ENCODE assay signal across 1 cellular context in the genomic region with DNA sequence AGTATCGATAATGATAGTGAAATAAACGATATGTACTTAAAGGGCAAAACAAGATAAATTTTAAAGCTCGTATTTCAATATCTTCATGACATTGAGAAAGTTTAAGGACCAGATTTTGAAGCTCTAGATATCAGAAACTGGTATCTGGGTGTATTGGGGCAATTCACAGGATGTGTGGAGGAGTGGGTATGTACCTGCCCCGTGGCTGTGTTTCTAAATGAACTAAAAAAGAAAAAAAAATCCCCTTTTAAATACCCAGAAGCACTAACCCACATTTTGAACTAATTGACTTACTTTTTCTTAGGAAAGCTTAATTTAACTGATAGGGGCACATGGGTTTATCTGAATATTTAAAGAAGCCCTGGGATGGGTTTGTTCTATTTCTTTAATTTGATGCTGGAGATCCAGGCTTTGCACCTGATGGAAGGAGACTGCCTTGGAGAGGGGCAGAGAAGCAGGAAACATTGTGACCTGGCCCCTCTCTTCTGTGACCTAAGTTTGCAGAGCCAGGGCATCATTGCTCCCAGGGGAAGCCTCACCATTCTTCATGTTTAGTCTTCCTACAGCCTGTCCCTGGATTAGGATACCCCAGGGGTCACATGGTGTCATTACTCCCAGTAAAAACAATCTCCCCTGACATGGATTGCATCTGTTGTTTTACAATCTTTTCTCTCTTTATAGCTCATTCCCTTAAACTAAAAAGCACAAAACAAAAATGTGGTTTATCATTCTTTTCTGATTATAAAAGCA.
TF ChIP-seq lines count a peak whose summit lies in the region.

No MANE protein-coding gene starts in this region.

TF ChIP-seq in GM12878, 131 proteins besides CTCF, POLR2A, EP300 and RAD21:
- TF ChIP-seq LARP7 (IDR thresholded peaks at IDR 0.05), result no peak
- no peak for TF ChIP-seq IKZF2 (IDR thresholded peaks at IDR 0.05)
- no peak for TF ChIP-seq BCL11A (IDR thresholded peaks at IDR 0.05; ENCODE audit: low read depth, low read length)
- TF ChIP-seq MEF2A (IDR thresholded peaks at IDR 0.05; ENCODE audit: insufficient read depth, low read depth, low read length), result no peak
- no peak for TF ChIP-seq PAX8 (IDR thresholded peaks at IDR 0.05)
- TF ChIP-seq, protein P1, sequence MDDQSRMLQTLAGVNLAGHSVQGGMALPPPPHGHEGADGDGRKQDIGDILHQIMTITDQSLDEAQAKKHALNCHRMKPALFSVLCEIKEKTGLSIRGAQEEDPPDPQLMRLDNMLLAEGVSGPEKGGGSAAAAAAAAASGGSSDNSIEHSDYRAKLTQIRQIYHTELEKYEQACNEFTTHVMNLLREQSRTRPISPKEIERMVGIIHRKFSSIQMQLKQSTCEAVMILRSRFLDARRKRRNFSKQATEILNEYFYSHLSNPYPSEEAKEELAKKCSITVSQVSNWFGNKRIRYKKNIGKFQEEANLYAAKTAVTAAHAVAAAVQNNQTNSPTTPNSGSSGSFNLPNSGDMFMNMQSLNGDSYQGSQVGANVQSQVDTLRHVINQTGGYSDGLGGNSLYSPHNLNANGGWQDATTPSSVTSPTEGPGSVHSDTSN (IDR thresholded peaks at IDR 0.05; ENCODE audit: insufficient replicate concordance, low read depth, low read length), result no peak
- TF ChIP-seq STAT3 (IDR thresholded peaks at IDR 0.05; ENCODE audit: low read depth, low read length), result no peak
- TF ChIP-seq HDAC6 (IDR thresholded peaks at IDR 0.05; ENCODE audit: unreplicated experiment), result no peak
- TF ChIP-seq, protein P2, sequence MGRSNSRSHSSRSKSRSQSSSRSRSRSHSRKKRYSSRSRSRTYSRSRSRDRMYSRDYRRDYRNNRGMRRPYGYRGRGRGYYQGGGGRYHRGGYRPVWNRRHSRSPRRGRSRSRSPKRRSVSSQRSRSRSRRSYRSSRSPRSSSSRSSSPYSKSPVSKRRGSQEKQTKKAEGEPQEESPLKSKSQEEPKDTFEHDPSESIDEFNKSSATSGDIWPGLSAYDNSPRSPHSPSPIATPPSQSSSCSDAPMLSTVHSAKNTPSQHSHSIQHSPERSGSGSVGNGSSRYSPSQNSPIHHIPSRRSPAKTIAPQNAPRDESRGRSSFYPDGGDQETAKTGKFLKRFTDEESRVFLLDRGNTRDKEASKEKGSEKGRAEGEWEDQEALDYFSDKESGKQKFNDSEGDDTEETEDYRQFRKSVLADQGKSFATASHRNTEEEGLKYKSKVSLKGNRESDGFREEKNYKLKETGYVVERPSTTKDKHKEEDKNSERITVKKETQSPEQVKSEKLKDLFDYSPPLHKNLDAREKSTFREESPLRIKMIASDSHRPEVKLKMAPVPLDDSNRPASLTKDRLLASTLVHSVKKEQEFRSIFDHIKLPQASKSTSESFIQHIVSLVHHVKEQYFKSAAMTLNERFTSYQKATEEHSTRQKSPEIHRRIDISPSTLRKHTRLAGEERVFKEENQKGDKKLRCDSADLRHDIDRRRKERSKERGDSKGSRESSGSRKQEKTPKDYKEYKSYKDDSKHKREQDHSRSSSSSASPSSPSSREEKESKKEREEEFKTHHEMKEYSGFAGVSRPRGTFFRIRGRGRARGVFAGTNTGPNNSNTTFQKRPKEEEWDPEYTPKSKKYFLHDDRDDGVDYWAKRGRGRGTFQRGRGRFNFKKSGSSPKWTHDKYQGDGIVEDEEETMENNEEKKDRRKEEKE (IDR thresholded peaks at IDR 0.05), result no peak
- TF ChIP-seq, protein P3, sequence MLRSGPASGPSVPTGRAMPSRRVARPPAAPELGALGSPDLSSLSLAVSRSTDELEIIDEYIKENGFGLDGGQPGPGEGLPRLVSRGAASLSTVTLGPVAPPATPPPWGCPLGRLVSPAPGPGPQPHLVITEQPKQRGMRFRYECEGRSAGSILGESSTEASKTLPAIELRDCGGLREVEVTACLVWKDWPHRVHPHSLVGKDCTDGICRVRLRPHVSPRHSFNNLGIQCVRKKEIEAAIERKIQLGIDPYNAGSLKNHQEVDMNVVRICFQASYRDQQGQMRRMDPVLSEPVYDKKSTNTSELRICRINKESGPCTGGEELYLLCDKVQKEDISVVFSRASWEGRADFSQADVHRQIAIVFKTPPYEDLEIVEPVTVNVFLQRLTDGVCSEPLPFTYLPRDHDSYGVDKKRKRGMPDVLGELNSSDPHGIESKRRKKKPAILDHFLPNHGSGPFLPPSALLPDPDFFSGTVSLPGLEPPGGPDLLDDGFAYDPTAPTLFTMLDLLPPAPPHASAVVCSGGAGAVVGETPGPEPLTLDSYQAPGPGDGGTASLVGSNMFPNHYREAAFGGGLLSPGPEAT (IDR thresholded peaks at IDR 0.05; ENCODE audit: low read depth), result no peak
- TF ChIP-seq NFIC (IDR thresholded peaks at IDR 0.05; ENCODE audit: low read depth, low read length), result no peak
- no peak for TF ChIP-seq TCF3 (IDR thresholded peaks at IDR 0.05; ENCODE audit: borderline replicate concordance, insufficient read depth, low read depth, low read length)
- TF ChIP-seq RELA (IDR thresholded peaks at IDR 0.05; ENCODE audit: borderline replicate concordance, partially characterized antibody), result no peak
- TF ChIP-seq ZNF622 (IDR thresholded peaks at IDR 0.05), result no peak
